In the genomic region with DNA sequence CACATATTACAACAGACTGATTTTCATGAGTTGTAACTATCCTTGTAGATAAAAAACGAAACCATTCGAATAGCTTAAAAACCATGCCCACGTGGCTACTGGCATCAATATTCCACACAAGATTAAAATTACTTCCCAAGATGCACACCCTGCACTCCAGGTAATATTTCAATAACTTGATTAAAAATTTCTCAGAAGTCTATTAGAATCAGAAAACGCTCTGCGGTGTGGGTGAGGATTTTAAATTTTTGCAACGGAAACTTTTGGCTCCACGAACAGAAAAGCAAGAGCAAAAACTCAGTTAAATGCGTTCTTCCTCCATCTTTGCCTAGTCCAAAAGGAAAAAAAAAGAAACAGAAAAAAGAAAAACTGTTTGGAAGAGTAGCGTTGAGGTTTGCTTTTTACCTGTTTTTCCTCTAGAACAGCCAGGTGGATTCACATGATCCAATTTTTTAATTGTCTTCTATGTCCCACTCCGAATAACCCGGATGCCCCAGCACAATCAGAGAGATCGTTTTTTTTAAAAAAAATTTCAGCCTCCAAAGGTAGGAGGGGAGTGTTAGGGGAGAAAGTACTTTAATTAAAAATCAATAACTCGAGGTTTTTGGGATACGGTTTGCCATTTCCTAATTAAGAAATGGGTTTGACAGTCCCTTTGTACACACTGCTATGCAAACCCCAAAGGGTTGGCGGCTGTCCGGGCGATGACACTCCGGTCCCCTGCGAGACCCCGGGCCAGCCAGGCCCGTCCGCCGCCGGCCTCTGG, we compare ENCODE assay signal across 8 cellular contexts. TPM values are rescaled to one million over a fixed set of nuclear protein-coding genes. Genes with fewer than 3 reads are reported as not detected.
DNase-seq lines count a peak whose midpoint lies in the region; ATAC-seq and TF ChIP-seq lines count a peak whose summit lies in the region.

No MANE protein-coding gene starts in this region.

- ATAC-seq in HG02798 (IDR thresholded peaks at IDR 0.05; ENCODE audit: poor library complexity, unreplicated experiment): no peak

- H3K4me3 ChIP-seq in GM23248 (peak overlapping the region; percentile 95), neural progenitor cell (peak overlapping the region; percentile 99)

- in situ Hi-C loops in GM23248 (cut with MboI): no loop called here

- peaks cover 13% of the 10 kb centered on the region for H3K36me3 ChIP-seq in GM23248 (ENCODE audit: low read depth)
- H3K36me3 ChIP-seq in neural progenitor cell: no peaks in the 10 kb centered on the region

- no peaks in the 10 kb centered on the region for H3K27me3 ChIP-seq in GM23248 (replicated peaks; ENCODE audit: insufficient read depth)
- peaks cover 7% of the 10 kb centered on the region for H3K27me3 ChIP-seq in neural progenitor cell

- peak overlapping the region; percentile 71 for H3K27ac ChIP-seq in GM23248
- H3K27ac ChIP-seq in neural progenitor cell: peak overlapping the region; percentile 91

- peak; percentile 47 for DNase-seq in GM23248
- DNase-seq in RKO (ENCODE audit: low spot score): peak; percentile 23
- peak; percentile 21 for DNase-seq in epidermal melanocyte (ENCODE audit: insufficient read length, low spot score)
- no peak for DNase-seq in neural progenitor cell (ENCODE audit: low spot score)
- no peak for DNase-seq in mucosa of gallbladder (ENCODE audit: low spot score)
- DNase-seq in stimulated activated CD4-positive, alpha-beta T cell treated with anti-CD3 and anti-CD28 coated beads, Interleukin-15, amount 100 ng/mL, for 24 hours: no peak
- DNase-seq in 8988T: no peak

- peaks cover 2% of the 10 kb centered on the region for H3K27me3 Mint-ChIP-seq in neural progenitor cell (ENCODE audit: insufficient read depth, low read depth)

- TF ChIP-seq CTCF in neural progenitor cell (IDR thresholded peaks at IDR 0.05): no peak

- peak overlapping the region; percentile 88 for H3K4me3 Mint-ChIP-seq in neural progenitor cell

- H3K4me2 ChIP-seq in GM23248 (ENCODE audit: unreplicated experiment) (peak overlapping the region; percentile 97), neural progenitor cell (peak overlapping the region; percentile 91)

- H3K9ac ChIP-seq in GM23248 (peak overlapping the region; percentile 96), neural progenitor cell (peak overlapping the region; percentile 41)

- H3K36me3 Mint-ChIP-seq in neural progenitor cell: no peaks in the 10 kb centered on the region

- H3K4me1 ChIP-seq in GM23248 (ENCODE audit: insufficient read depth) (peaks cover 28% of the 10 kb centered on the region), neural progenitor cell (peaks cover 24% of the 10 kb centered on the region)

- peaks cover 42% of the 10 kb centered on the region for H3K4me1 Mint-ChIP-seq in neural progenitor cell

- H3F3A ChIP-seq in GM23248 (ENCODE audit: insufficient read depth): peaks cover 21% of the 10 kb centered on the region
- H3F3A ChIP-seq in neural progenitor cell (ENCODE audit: low read depth): peaks cover 60% of the 10 kb centered on the region

- H2AFZ ChIP-seq in GM23248 (peak overlapping the region; percentile 82), neural progenitor cell (replicated peaks) (peak overlapping the region; percentile 65)

- no peaks in the 10 kb centered on the region for H3K9me3 ChIP-seq in GM23248 (ENCODE audit: low read depth)
- H3K9me3 ChIP-seq in neural progenitor cell (ENCODE audit: low read depth): no peaks in the 10 kb centered on the region

- no peaks in the 10 kb centered on the region for H3K9me3 Mint-ChIP-seq in neural progenitor cell

- H3K27ac Mint-ChIP-seq in neural progenitor cell: peak overlapping the region; percentile 90

- 1 to 3% methylated on average over 20 to 24 of the region's 24 CpGs for WGBS in GM23248 (ENCODE audit: low coverage in 1 of 2, low lambda C conversion rate in 2 of 2, missing lambda C conversion rate in 2 of 2), 2 experiments

- no peaks in the 10 kb centered on the region for H3K9me2 ChIP-seq in GM23248 (ENCODE audit: insufficient read depth)

- H4K20me1 ChIP-seq in GM23248 (ENCODE audit: insufficient read depth) (no peaks in the 10 kb centered on the region), neural progenitor cell (ENCODE audit: low read depth) (peaks cover 18% of the 10 kb centered on the region)

- peaks cover 72% of the 10 kb centered on the region for H3K79me2 ChIP-seq in GM23248 (ENCODE audit: insufficient read depth)
- peaks cover 35% of the 10 kb centered on the region for H3K79me2 ChIP-seq in neural progenitor cell (ENCODE audit: low read depth)

RNA-seq across cellular contexts. Expression of a gene that starts 0.7 kb away (rescaled TPM):
- 9.8 and 16.2 TPM in 2 replicates for total RNA-seq in GM23248 (2014; rRNA removed; shearing (Covaris generic))
- 7.1 and 8.0 TPM in 2 replicates for polyA plus RNA-seq in GM23248 (2016; fragmentation: Nextera tagmentation; extraction: Ambion mirVana)
- total RNA-seq in neural progenitor cell (ENCODE audit: low replicate concordance) (11.8 and 14.3 TPM in 2 replicates), mucosa of gallbladder (31.4 TPM)

Comparison
In these comparisons a context has a peak if more than half of its experiments do, and no peak if none do; other contexts are left out.
1. DNase-seq: peak in GM23248 (single experiment), RKO (single experiment) and epidermal melanocyte (single experiment); none in neural progenitor cell (single experiment), mucosa of gallbladder (single experiment), stimulated activated CD4-positive, alpha-beta T cell treated with anti-CD3 and anti-CD28 coated beads, Interleukin-15, amount 100 ng/mL, for 24 hours (single experiment) and 8988T (single experiment).